ENCODE assay signal across 1 cellular context in the genomic region with DNA sequence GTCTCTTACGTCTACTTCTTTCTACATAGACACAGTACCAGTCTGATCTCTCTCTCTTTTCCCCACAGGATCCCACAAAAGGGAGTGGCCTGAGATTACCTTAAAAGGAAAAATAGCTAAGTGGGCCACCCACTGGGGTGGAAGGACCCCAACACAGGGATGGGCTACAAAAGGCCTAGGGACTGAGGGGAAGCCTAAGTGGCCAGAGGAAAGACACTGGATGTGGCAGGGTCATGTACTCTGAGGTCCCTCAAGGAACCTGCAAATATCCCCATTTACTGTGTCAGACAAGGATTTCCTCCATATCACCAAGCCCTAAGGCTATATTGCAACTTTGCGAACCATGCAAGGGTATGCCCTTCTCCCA.
TF ChIP-seq lines count a peak whose summit lies in the region.

No MANE protein-coding gene starts in this region.

TF ChIP-seq in H1, 55 proteins besides CTCF, POLR2A, EP300 and RAD21:
- TF ChIP-seq CTBP2 (IDR thresholded peaks at IDR 0.05; ENCODE audit: borderline replicate concordance, insufficient read depth, insufficient read length, low read length) (no peak), SRF (IDR thresholded peaks at IDR 0.05; ENCODE audit: low read depth, low read length) (peak; percentile 42; the same call in 1 of the 2 replicates)
